In genomic region chr1:88036345-88036999, GRCh38 we compare ENCODE assay signal across 1 cellular context.
TF ChIP-seq lines count a peak whose summit lies in the region.

No MANE protein-coding gene starts in this region.

TF ChIP-seq in H1, 55 proteins besides CTCF, POLR2A, EP300 and RAD21 (continued from another document):
- TF ChIP-seq SUZ12 (IDR thresholded peaks at IDR 0.05; ENCODE audit: low read length) (no peak), ASH2L (IDR thresholded peaks at IDR 0.05; ENCODE audit: low read length) (no peak), E2F6 (IDR thresholded peaks at IDR 0.05) (no peak), USF2 (IDR thresholded peaks at IDR 0.05; ENCODE audit: low read length) (no peak), ATF3 (IDR thresholded peaks at IDR 0.05; ENCODE audit: insufficient read depth, low read depth, low read length) (no peak), FOSL1 (IDR thresholded peaks at IDR 0.05; ENCODE audit: insufficient read depth, low read depth, low read length) (no peak)
